1 cellular context compared by ENCODE assay signal in the genomic region with DNA sequence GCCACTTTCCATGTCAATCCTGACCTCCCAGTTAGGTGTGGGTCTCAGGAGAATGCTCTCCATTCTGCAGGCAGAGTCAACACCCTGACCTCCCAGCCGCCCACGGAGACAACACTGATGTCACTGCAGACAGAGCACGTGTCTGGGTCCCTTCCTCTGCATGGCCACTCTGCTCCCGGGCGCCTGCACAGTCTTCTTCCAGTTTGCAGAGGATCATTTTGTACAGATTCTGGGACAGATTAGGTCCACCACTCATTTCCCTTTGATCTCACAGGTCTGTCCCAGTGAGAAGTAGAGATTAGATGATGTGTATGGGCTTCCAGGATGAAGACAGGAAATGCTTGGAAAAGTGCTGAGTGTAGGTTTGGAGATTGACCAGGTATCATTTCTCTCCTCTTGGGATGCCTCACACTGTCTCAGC.
TF ChIP-seq lines count a peak whose summit lies in the region.

No MANE protein-coding gene starts in this region.

TF ChIP-seq in K562, 482 proteins besides CTCF, POLR2A, EP300 and RAD21 (continued from another document and continues in another):
- TF ChIP-seq, protein P1, sequence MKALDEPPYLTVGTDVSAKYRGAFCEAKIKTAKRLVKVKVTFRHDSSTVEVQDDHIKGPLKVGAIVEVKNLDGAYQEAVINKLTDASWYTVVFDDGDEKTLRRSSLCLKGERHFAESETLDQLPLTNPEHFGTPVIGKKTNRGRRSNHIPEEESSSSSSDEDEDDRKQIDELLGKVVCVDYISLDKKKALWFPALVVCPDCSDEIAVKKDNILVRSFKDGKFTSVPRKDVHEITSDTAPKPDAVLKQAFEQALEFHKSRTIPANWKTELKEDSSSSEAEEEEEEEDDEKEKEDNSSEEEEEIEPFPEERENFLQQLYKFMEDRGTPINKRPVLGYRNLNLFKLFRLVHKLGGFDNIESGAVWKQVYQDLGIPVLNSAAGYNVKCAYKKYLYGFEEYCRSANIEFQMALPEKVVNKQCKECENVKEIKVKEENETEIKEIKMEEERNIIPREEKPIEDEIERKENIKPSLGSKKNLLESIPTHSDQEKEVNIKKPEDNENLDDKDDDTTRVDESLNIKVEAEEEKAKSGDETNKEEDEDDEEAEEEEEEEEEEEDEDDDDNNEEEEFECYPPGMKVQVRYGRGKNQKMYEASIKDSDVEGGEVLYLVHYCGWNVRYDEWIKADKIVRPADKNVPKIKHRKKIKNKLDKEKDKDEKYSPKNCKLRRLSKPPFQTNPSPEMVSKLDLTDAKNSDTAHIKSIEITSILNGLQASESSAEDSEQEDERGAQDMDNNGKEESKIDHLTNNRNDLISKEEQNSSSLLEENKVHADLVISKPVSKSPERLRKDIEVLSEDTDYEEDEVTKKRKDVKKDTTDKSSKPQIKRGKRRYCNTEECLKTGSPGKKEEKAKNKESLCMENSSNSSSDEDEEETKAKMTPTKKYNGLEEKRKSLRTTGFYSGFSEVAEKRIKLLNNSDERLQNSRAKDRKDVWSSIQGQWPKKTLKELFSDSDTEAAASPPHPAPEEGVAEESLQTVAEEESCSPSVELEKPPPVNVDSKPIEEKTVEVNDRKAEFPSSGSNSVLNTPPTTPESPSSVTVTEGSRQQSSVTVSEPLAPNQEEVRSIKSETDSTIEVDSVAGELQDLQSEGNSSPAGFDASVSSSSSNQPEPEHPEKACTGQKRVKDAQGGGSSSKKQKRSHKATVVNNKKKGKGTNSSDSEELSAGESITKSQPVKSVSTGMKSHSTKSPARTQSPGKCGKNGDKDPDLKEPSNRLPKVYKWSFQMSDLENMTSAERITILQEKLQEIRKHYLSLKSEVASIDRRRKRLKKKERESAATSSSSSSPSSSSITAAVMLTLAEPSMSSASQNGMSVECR (CRISPR knock-in tag; IDR thresholded peaks at IDR 0.05) = peak; percentile 31; the same call in 1 of the 2 replicates
- no peak for TF ChIP-seq KHSRP (IDR thresholded peaks at IDR 0.05)
- TF ChIP-seq NR3C1 (CRISPR knock-in tag; IDR thresholded peaks at IDR 0.05) = no peak
- peak; percentile 60; the same call in 1 of the 2 replicates for TF ChIP-seq JUN (IDR thresholded peaks at IDR 0.05; ENCODE audit: borderline replicate concordance, low read depth, low read length)
- 0 out of 2 replicates have a peak, but pooled peaks have one; percentile 54 for TF ChIP-seq JUN (CRISPR knock-in tag; IDR thresholded peaks at IDR 0.05; ENCODE audit: borderline replicate concordance)
- no peak for TF ChIP-seq ZNF23 (CRISPR knock-in tag; IDR thresholded peaks at IDR 0.05)
- peak; percentile 90 for TF ChIP-seq SMAD4 (CRISPR knock-in tag; conservative IDR thresholded peaks at IDR 0.05)
- 0 out of 2 replicates have a peak, but pooled peaks have one; percentile 55 for TF ChIP-seq ETV1 (tag; conservative IDR thresholded peaks at IDR 0.05; ENCODE audit: low read depth)
- TF ChIP-seq, protein P2, sequence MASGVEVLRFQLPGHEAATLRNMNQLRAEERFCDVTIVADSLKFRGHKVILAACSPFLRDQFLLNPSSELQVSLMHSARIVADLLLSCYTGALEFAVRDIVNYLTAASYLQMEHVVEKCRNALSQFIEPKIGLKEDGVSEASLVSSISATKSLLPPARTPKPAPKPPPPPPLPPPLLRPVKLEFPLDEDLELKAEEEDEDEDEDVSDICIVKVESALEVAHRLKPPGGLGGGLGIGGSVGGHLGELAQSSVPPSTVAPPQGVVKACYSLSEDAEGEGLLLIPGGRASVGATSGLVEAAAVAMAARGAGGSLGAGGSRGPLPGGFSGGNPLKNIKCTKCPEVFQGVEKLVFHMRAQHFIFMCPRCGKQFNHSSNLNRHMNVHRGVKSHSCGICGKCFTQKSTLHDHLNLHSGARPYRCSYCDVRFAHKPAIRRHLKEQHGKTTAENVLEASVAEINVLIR (CRISPR knock-in tag; IDR thresholded peaks at IDR 0.05) = no peak
- no peak for TF ChIP-seq PTBP1 (IDR thresholded peaks at IDR 0.05; ENCODE audit: low read depth, low read length)
- TF ChIP-seq MTA3 (IDR thresholded peaks at IDR 0.05; ENCODE audit: borderline replicate concordance) = no peak
- TF ChIP-seq, protein P3, sequence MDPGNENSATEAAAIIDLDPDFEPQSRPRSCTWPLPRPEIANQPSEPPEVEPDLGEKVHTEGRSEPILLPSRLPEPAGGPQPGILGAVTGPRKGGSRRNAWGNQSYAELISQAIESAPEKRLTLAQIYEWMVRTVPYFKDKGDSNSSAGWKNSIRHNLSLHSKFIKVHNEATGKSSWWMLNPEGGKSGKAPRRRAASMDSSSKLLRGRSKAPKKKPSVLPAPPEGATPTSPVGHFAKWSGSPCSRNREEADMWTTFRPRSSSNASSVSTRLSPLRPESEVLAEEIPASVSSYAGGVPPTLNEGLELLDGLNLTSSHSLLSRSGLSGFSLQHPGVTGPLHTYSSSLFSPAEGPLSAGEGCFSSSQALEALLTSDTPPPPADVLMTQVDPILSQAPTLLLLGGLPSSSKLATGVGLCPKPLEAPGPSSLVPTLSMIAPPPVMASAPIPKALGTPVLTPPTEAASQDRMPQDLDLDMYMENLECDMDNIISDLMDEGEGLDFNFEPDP (CRISPR knock-in tag; IDR thresholded peaks at IDR 0.05) = no peak
- TF ChIP-seq, protein P4, sequence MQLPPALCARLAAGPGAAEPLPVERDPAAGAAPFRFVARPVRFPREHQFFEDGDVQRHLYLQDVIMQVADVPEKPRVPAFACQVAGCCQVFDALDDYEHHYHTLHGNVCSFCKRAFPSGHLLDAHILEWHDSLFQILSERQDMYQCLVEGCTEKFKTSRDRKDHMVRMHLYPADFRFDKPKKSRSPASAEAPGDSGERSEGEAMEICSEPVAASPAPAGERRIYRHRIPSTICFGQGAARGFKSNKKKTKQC (CRISPR knock-in tag; IDR thresholded peaks at IDR 0.05) = peak; percentile 64
- TF ChIP-seq, protein P5, sequence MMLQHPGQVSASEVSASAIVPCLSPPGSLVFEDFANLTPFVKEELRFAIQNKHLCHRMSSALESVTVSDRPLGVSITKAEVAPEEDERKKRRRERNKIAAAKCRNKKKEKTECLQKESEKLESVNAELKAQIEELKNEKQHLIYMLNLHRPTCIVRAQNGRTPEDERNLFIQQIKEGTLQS (IDR thresholded peaks at IDR 0.05) = peak; percentile 67
- TF ChIP-seq, protein P5 (CRISPR knock-in tag; conservative IDR thresholded peaks at IDR 0.05) = no peak
- TF ChIP-seq, protein P6, sequence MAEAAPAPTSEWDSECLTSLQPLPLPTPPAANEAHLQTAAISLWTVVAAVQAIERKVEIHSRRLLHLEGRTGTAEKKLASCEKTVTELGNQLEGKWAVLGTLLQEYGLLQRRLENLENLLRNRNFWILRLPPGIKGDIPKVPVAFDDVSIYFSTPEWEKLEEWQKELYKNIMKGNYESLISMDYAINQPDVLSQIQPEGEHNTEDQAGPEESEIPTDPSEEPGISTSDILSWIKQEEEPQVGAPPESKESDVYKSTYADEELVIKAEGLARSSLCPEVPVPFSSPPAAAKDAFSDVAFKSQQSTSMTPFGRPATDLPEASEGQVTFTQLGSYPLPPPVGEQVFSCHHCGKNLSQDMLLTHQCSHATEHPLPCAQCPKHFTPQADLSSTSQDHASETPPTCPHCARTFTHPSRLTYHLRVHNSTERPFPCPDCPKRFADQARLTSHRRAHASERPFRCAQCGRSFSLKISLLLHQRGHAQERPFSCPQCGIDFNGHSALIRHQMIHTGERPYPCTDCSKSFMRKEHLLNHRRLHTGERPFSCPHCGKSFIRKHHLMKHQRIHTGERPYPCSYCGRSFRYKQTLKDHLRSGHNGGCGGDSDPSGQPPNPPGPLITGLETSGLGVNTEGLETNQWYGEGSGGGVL (CRISPR knock-in tag; IDR thresholded peaks at IDR 0.05) = no peak
- peak; percentile 42; the same call in 1 of the 2 replicates for TF ChIP-seq ZEB2 (IDR thresholded peaks at IDR 0.05)
- 0 out of 2 replicates have a peak, but pooled peaks have one; percentile 41 for TF ChIP-seq MEF2D (tag; conservative IDR thresholded peaks at IDR 0.05; ENCODE audit: low read depth)
- TF ChIP-seq, protein P7, sequence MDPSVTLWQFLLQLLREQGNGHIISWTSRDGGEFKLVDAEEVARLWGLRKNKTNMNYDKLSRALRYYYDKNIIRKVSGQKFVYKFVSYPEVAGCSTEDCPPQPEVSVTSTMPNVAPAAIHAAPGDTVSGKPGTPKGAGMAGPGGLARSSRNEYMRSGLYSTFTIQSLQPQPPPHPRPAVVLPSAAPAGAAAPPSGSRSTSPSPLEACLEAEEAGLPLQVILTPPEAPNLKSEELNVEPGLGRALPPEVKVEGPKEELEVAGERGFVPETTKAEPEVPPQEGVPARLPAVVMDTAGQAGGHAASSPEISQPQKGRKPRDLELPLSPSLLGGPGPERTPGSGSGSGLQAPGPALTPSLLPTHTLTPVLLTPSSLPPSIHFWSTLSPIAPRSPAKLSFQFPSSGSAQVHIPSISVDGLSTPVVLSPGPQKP (CRISPR knock-in tag; IDR thresholded peaks at IDR 0.05) = no peak
- no peak for TF ChIP-seq RBBP5 (IDR thresholded peaks at IDR 0.05; ENCODE audit: borderline replicate concordance, insufficient read depth, low read length, poor library complexity, severe bottlenecking)
- 0 out of 2 replicates have a peak, but pooled peaks have one; percentile 55 for TF ChIP-seq DPF2 (IDR thresholded peaks at IDR 0.05)
- TF ChIP-seq ARID1B (IDR thresholded peaks at IDR 0.05) = no peak
- peak; percentile 79 for TF ChIP-seq DMBX1 (CRISPR knock-in tag; IDR thresholded peaks at IDR 0.05; ENCODE audit: borderline replicate concordance)
- TF ChIP-seq EGR1 (conservative IDR thresholded peaks at IDR 0.05) = peak; percentile 94
- TF ChIP-seq, protein P8, sequence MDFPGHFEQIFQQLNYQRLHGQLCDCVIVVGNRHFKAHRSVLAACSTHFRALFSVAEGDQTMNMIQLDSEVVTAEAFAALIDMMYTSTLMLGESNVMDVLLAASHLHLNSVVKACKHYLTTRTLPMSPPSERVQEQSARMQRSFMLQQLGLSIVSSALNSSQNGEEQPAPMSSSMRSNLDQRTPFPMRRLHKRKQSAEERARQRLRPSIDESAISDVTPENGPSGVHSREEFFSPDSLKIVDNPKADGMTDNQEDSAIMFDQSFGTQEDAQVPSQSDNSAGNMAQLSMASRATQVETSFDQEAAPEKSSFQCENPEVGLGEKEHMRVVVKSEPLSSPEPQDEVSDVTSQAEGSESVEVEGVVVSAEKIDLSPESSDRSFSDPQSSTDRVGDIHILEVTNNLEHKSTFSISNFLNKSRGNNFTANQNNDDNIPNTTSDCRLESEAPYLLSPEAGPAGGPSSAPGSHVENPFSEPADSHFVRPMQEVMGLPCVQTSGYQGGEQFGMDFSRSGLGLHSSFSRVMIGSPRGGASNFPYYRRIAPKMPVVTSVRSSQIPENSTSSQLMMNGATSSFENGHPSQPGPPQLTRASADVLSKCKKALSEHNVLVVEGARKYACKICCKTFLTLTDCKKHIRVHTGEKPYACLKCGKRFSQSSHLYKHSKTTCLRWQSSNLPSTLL (IDR thresholded peaks at IDR 0.05) = no peak
- TF ChIP-seq, protein P9, sequence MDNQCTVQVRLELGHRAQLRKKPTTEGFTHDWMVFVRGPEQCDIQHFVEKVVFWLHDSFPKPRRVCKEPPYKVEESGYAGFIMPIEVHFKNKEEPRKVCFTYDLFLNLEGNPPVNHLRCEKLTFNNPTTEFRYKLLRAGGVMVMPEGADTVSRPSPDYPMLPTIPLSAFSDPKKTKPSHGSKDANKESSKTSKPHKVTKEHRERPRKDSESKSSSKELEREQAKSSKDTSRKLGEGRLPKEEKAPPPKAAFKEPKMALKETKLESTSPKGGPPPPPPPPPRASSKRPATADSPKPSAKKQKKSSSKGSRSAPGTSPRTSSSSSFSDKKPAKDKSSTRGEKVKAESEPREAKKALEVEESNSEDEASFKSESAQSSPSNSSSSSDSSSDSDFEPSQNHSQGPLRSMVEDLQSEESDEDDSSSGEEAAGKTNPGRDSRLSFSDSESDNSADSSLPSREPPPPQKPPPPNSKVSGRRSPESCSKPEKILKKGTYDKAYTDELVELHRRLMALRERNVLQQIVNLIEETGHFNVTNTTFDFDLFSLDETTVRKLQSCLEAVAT (IDR thresholded peaks at IDR 0.05) = no peak
- TF ChIP-seq ZNF583 (CRISPR knock-in tag; IDR thresholded peaks at IDR 0.05) = 0 out of 2 replicates have a peak, but pooled peaks have one; percentile 14
- peak; percentile 65 for TF ChIP-seq MAFG (tag; conservative IDR thresholded peaks at IDR 0.05)
- no peak for TF ChIP-seq ZNF253 (CRISPR knock-in tag; conservative IDR thresholded peaks at IDR 0.05)
- no peak for TF ChIP-seq NBN (IDR thresholded peaks at IDR 0.05; ENCODE audit: low read depth)
- TF ChIP-seq, protein P10, sequence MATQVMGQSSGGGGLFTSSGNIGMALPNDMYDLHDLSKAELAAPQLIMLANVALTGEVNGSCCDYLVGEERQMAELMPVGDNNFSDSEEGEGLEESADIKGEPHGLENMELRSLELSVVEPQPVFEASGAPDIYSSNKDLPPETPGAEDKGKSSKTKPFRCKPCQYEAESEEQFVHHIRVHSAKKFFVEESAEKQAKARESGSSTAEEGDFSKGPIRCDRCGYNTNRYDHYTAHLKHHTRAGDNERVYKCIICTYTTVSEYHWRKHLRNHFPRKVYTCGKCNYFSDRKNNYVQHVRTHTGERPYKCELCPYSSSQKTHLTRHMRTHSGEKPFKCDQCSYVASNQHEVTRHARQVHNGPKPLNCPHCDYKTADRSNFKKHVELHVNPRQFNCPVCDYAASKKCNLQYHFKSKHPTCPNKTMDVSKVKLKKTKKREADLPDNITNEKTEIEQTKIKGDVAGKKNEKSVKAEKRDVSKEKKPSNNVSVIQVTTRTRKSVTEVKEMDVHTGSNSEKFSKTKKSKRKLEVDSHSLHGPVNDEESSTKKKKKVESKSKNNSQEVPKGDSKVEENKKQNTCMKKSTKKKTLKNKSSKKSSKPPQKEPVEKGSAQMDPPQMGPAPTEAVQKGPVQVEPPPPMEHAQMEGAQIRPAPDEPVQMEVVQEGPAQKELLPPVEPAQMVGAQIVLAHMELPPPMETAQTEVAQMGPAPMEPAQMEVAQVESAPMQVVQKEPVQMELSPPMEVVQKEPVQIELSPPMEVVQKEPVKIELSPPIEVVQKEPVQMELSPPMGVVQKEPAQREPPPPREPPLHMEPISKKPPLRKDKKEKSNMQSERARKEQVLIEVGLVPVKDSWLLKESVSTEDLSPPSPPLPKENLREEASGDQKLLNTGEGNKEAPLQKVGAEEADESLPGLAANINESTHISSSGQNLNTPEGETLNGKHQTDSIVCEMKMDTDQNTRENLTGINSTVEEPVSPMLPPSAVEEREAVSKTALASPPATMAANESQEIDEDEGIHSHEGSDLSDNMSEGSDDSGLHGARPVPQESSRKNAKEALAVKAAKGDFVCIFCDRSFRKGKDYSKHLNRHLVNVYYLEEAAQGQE (CRISPR knock-in tag; IDR thresholded peaks at IDR 0.05; ENCODE audit: low read depth) = no peak
- TF ChIP-seq, protein P11, sequence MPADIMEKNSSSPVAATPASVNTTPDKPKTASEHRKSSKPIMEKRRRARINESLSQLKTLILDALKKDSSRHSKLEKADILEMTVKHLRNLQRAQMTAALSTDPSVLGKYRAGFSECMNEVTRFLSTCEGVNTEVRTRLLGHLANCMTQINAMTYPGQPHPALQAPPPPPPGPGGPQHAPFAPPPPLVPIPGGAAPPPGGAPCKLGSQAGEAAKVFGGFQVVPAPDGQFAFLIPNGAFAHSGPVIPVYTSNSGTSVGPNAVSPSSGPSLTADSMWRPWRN (IDR thresholded peaks at IDR 0.05; ENCODE audit: low read depth) = no peak
- TF ChIP-seq PHB2 (IDR thresholded peaks at IDR 0.05; ENCODE audit: low read depth) = no peak
- TF ChIP-seq SAFB2 (IDR thresholded peaks at IDR 0.05; ENCODE audit: borderline replicate concordance, low read depth, low read length, severe bottlenecking) = no peak
- no peak for TF ChIP-seq MXI1 (IDR thresholded peaks at IDR 0.05; ENCODE audit: low read depth, low read length)
- TF ChIP-seq, protein P12, sequence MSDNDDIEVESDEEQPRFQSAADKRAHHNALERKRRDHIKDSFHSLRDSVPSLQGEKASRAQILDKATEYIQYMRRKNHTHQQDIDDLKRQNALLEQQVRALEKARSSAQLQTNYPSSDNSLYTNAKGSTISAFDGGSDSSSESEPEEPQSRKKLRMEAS (CRISPR knock-in tag; IDR thresholded peaks at IDR 0.05) = peak; percentile 98
- peak; percentile 70 for TF ChIP-seq BACH1 (tag; IDR thresholded peaks at IDR 0.05)
- TF ChIP-seq L3MBTL2 (IDR thresholded peaks at IDR 0.05) = peak; percentile 98
